Comparison of ENCODE assay signal across 8 cellular contexts in the genomic region with DNA sequence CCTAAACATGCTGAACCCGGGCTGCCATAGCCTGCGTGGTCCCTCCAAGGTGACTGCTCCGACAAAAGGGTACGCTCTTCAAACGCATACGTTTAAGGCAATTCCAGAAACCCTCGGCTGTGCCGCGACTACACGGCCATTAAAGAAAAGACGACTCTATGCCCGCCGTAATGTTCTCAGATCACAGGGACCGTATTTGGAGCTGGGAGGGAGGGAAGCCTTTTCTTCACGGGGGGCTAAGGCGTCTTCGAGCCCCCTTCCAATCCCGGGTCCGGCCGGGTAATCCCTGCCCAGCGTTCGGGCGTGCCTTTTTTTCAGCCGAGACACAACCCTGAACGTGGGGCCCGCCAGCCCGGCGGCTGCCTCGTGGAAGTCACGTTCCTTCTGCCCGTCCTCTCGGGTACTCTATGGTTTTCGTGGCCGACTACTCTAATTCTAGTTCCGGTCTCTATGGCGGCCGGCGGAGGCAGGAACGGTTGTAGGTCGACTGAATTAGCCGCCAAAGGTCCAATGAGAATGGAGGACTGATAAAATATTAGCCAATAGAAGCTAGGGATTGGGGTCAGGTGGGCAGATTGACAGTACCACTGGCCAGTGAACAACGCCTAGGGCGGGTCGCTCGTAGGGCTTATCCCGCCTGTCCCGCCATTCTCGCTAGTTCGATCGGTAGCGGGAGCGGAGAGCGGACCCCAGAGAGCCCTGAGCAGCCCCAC. TPM values are rescaled to one million over a fixed set of nuclear protein-coding genes. Genes with fewer than 3 reads are reported as not detected.
DNase-seq lines count a peak whose midpoint lies in the region; ATAC-seq lines count a peak whose summit lies in the region.

A gene (plus strand): TSS at position 648 of the 713 bp plus-strand sequence. CDS start 148 bp downstream, outside the sequence.

- peak within 1 kb of the TSS; percentile 96 for H3K4me3 Mint-ChIP-seq in activated CD4-positive, alpha-beta T cell treated with anti-CD3 and anti-CD28 coated beads, Interleukin-2, amount 10 ng/mL, durations not matched to agents 7 days and 5 days

- no peaks in the 10 kb centered on the region for H3K27me3 ChIP-seq in BLaER1

- peak within 1 kb of the TSS; percentile 93 for H3K4me3 ChIP-seq in BLaER1

- H3K9me3 Mint-ChIP-seq in activated CD4-positive, alpha-beta T cell treated with anti-CD3 and anti-CD28 coated beads, Interleukin-2, amount 10 ng/mL, durations not matched to agents 7 days and 5 days: no peaks in the 10 kb centered on the region

- H3K4me2 ChIP-seq in BLaER1: peak within 1 kb of the TSS; percentile 95

- DNase-seq in NCI-H69 (lab: John Stamatoyannopoulos, UW): peak; percentile 98
- peak; percentile 96 for DNase-seq in activated CD4-positive, alpha-beta T cell treated with anti-CD3 and anti-CD28 coated beads, Interleukin-2, amount 10 ng/mL, durations not matched to agents 7 days and 5 days
- peak; percentile 100 for DNase-seq in dedifferentiated amniotic fluid mesenchymal stem cell (ENCODE audit: extremely low spot score)
- peak; percentile 99 for DNase-seq in left kidney (ENCODE audit: low read depth, low spot score)
- peak; percentile 95 for DNase-seq in stimulated activated CD4-positive, alpha-beta T cell treated with anti-CD3 and anti-CD28 coated beads, Interleukin-2, amount 100 ng/mL, for 24 hours

- peaks cover 42% of the 10 kb centered on the region for H3K36me3 ChIP-seq in BLaER1

- CTCF ChIA-PET in activated CD4-positive, alpha-beta T cell treated with anti-CD3 and anti-CD28 coated beads, Interleukin-2, amount 10 ng/mL, durations not matched to agents 7 days and 5 days (lab: Charles Lee): interaction anchor here (0.6 to 3.0 kb wide), 7 partner anchors 10 to 82 kb away, joined by 3 to 18 read pairs (median 3); a partner anchor contains a TSS

- H3K27ac ChIP-seq in BLaER1: peak within 1 kb of the TSS; percentile 94

- ATAC-seq in GM19328 (IDR thresholded peaks at IDR 0.05; ENCODE audit: unreplicated experiment): peak; percentile 75
- peak; percentile 86 for ATAC-seq in HG03520 (IDR thresholded peaks at IDR 0.05; ENCODE audit: unreplicated experiment)

- POLR2A ChIA-PET in activated CD4-positive, alpha-beta T cell treated with anti-CD3 and anti-CD28 coated beads, Interleukin-2, amount 10 ng/mL, durations not matched to agents 7 days and 5 days (lab: Charles Lee): interaction anchor here (0.6 to 1.0 kb wide), 2 partner anchors 15 to 85 kb away, joined by 3 read pairs; a partner anchor contains a TSS

- peak within 1 kb of the TSS; percentile 98 for H3K27ac Mint-ChIP-seq in activated CD4-positive, alpha-beta T cell treated with anti-CD3 and anti-CD28 coated beads, Interleukin-2, amount 10 ng/mL, durations not matched to agents 7 days and 5 days

- H3K36me3 Mint-ChIP-seq in activated CD4-positive, alpha-beta T cell treated with anti-CD3 and anti-CD28 coated beads, Interleukin-2, amount 10 ng/mL, durations not matched to agents 7 days and 5 days (ENCODE audit: low read depth): peaks cover 33% of the 10 kb centered on the region

- H3K9ac ChIP-seq in BLaER1: peak within 1 kb of the TSS; percentile 95

- H3K9me3 ChIP-seq in BLaER1: no peaks in the 10 kb centered on the region

- peaks cover 51% of the 10 kb centered on the region for H3K4me1 Mint-ChIP-seq in activated CD4-positive, alpha-beta T cell treated with anti-CD3 and anti-CD28 coated beads, Interleukin-2, amount 10 ng/mL, durations not matched to agents 7 days and 5 days

- H3K4me1 ChIP-seq in BLaER1: peaks cover 52% of the 10 kb centered on the region

- H4K20me1 ChIP-seq in BLaER1: peaks cover 42% of the 10 kb centered on the region

- H3K27me3 Mint-ChIP-seq in activated CD4-positive, alpha-beta T cell treated with anti-CD3 and anti-CD28 coated beads, Interleukin-2, amount 10 ng/mL, durations not matched to agents 7 days and 5 days: no peaks in the 10 kb centered on the region

RNA-seq across cellular contexts. Expression of the gene that starts here (rescaled TPM):
- total RNA-seq in activated CD4-positive, alpha-beta T cell treated with anti-CD3 and anti-CD28 coated beads, Interleukin-2, amount 10 ng/mL, durations not matched to agents 7 days and 5 days: 100 to 1,000 TPM; 607 to 643 TPM

Comparison
In these comparisons a context has a peak if more than half of its experiments do, and no peak if none do; other contexts are left out.
1. Peak in every context shown above with its lines: DNase-seq, ATAC-seq, H3K4me3 ChIP-seq and H3K27ac ChIP-seq.